8 cellular contexts compared by ENCODE assay signal in genomic region chr15:74375303-74375693, GRCh38. TPM values are rescaled to one million over a fixed set of nuclear protein-coding genes. Genes with fewer than 3 reads are reported as not detected.
DNase-seq lines count a peak whose midpoint lies in the region; ATAC-seq and TF ChIP-seq lines count a peak whose summit lies in the region.

No MANE protein-coding gene starts in this region.

- H3K27ac ChIP-seq in ascending aorta (no peak overlapping the region), gastrocnemius medialis (no peak overlapping the region)

- peak; percentile 77 for DNase-seq in ACHN
- peak; percentile 63 for DNase-seq in GM19240 (ENCODE audit: insufficient read length, low spot score)
- DNase-seq in NCI-H2029 treated with DMSO at 0.1 percent for 48 hours (lab: John Stamatoyannopoulos, UW): peak; percentile 12
- peak; percentile 58 for DNase-seq in T1000 (lab: John Stamatoyannopoulos, UW)
- DNase-seq in ascending aorta (ENCODE audit: low spot score in 2 of 2): peak in 1 of 2 donors; percentile 91
- DNase-seq in hepatic stellate cell (ENCODE audit: low spot score): peak; percentile 83
- DNase-seq in gastrocnemius medialis: peak; percentile 45 to 66

- H3K27me3 ChIP-seq in ascending aorta (no peaks in the 10 kb centered on the region), gastrocnemius medialis (no peaks in the 10 kb centered on the region)

- no peak overlapping the region for H3K4me3 ChIP-seq in ascending aorta
- H3K4me3 ChIP-seq in gastrocnemius medialis: no peak overlapping the region

- TF ChIP-seq POLR2A in gastrocnemius medialis (IDR thresholded peaks at IDR 0.05): no peak

- in situ Hi-C loops in ACHN (cut with HindIII; ENCODE audit: low pct_ligation_motif_present, low pct_unique_long_range_greater_than_20kb, low sequenced_read_pairs) (no loop called here), gastrocnemius medialis (cut with MboI; ENCODE audit: low sequenced_read_pairs in 4 of 4) (loop anchor here in 3 of 4 donors (5.0 to 25.0 kb wide), 3 partner anchors 62 to 387 kb away; no protein-coding TSS in a partner anchor)

- no peaks in the 10 kb centered on the region for H3K9me3 ChIP-seq in ascending aorta
- no peaks in the 10 kb centered on the region for H3K9me3 ChIP-seq in gastrocnemius medialis

- H3K36me3 ChIP-seq in ascending aorta: no peaks in the 10 kb centered on the region
- no peaks in the 10 kb centered on the region for H3K36me3 ChIP-seq in gastrocnemius medialis

- ATAC-seq in gastrocnemius medialis: peak; percentile 51 to 52
- no peak for ATAC-seq in HG03521 (IDR thresholded peaks at IDR 0.05; ENCODE audit: unreplicated experiment)

- TF ChIP-seq CTCF in ascending aorta (IDR thresholded peaks at IDR 0.05) (peak; percentile 53 to 88 (median 83)), gastrocnemius medialis (IDR thresholded peaks at IDR 0.05 in 4 of 5, conservative IDR thresholded peaks at IDR 0.05 in 1 of 5) (peak; percentile 48 to 90 (median 73))

- intact Hi-C loops in ascending aorta (cut with DNase I): loop anchor here (2.0 to 10.0 kb wide), 2 partner anchors 394 to 580 kb away; partner anchors contain the start of gene RPP25
- intact Hi-C loops in gastrocnemius medialis (cut with DNase I; ENCODE audit: low total_unique reads): loop anchor here (2.0 kb wide), 1 partner anchor 64 kb away; no protein-coding TSS in a partner anchor

- H3K4me1 ChIP-seq in ascending aorta: peaks cover 4 to 12% of the 10 kb centered on the region in 2 donors
- peaks cover 10 to 15% of the 10 kb centered on the region in 2 donors for H3K4me1 ChIP-seq in gastrocnemius medialis

RNA-seq across cellular contexts. Expression of gene CYP11A1, which starts 7.9 kb away (rescaled TPM):
- total RNA-seq in ascending aorta: 62.4 TPM
- total RNA-seq in gastrocnemius medialis: 1 to 10 TPM in 1 of 4 donors, under 1 TPM in 3; 0.15 to 2.5 (median 0.67) TPM

RNA-seq across cellular contexts. Expression of gene SEMA7A, which starts 58.5 kb away (rescaled TPM):
- total RNA-seq in ascending aorta (5.5 TPM), gastrocnemius medialis (1 to 10 TPM in 3 of 4 donors, under 1 TPM in 1; 0.51 to 2.7 (median 2.4) TPM)

Comparison
In these comparisons a context has a peak if more than half of its experiments do, and no peak if none do; other contexts are left out.
1. RNA of gene CYP11A1, which starts 7.9 kb away (total RNA-seq): 62.4 TPM in ascending aorta (single experiment); 0.15 to 2.5 TPM in gastrocnemius medialis; every median in the first group is over 10 times any median in the second.